Comparison of ENCODE assay signal across 29 cellular contexts in genomic region chr3:183300996-183301562, GRCh38. TPM values are rescaled to one million over a fixed set of nuclear protein-coding genes. Genes with fewer than 3 reads are reported as not detected.
DNase-seq lines count a peak whose midpoint lies in the region; ATAC-seq and TF ChIP-seq lines count a peak whose summit lies in the region.
"Had no signal": no experiment of that assay in that cellular context is flagged by ENCODE, and none has a peak within 500 bp of the region (broad histone marks: within the 10 kb centered on the region; RNA-seq: fewer than 3 reads in every experiment).

No MANE protein-coding gene starts in this region.

- 73 to 88% methylated on average over 2 to 6 of the region's 6 CpGs for WGBS in transverse colon (ENCODE audit: low coverage in 1 of 2), 2 donors

- peaks cover 22% of the 10 kb centered on the region for H3K36me3 Mint-ChIP-seq in activated naive CD8-positive, alpha-beta T cell treated with anti-CD3 and anti-CD28 coated beads, Interleukin-2, amount 10 ng/mL, durations not matched to agents 7 days and 5 days
- H3K36me3 Mint-ChIP-seq in activated naive CD8-positive, alpha-beta T cell treated with anti-CD3 and anti-CD28 coated beads for 36 hours: peaks cover 12% of the 10 kb centered on the region

- H3K36me3 ChIP-seq in RWPE2 (ENCODE audit: low read depth) (peaks cover 9% of the 10 kb centered on the region; the same call in 1 of the 2 replicates), right atrium auricular region (no peaks in the 10 kb centered on the region), left ventricle myocardium inferior (no peaks in the 10 kb centered on the region), transverse colon (no peaks in the 10 kb centered on the region)
- H3K36me3 ChIP-seq: lower lobe of right lung, tibial nerve had no signal

- H3K4me3 ChIP-seq in RWPE2 (ENCODE audit: severe bottlenecking) (no peak overlapping the region), foreskin fibroblast (ENCODE audit: low read depth in 1 of 2, low read length in 2 of 2) (no peak overlapping the region), right atrium auricular region (no peak overlapping the region), left ventricle myocardium inferior (no peak overlapping the region), transverse colon (no peak overlapping the region)
- H3K4me3 ChIP-seq: coronary artery, GM12878, lower lobe of right lung, mucosa of descending colon, tibial nerve had no signal

- H3K27me3 ChIP-seq in RWPE2 (ENCODE audit: insufficient read depth, poor library complexity, severe bottlenecking): no peaks in the 10 kb centered on the region
- H3K27me3 ChIP-seq in right atrium auricular region: no peaks in the 10 kb centered on the region
- no peaks in the 10 kb centered on the region for H3K27me3 ChIP-seq in left ventricle myocardium inferior (ENCODE audit: low read depth)
- H3K27me3 ChIP-seq in transverse colon: no peaks in the 10 kb centered on the region
- H3K27me3 ChIP-seq: tibial nerve had no signal

- no peak for DNase-seq in activated naive CD8-positive, alpha-beta T cell treated with anti-CD3 and anti-CD28 coated beads, Interleukin-2, amount 10 ng/mL, durations not matched to agents 7 days and 5 days
- DNase-seq in activated naive CD8-positive, alpha-beta T cell treated with anti-CD3 and anti-CD28 coated beads for 36 hours: no peak
- no peak for DNase-seq in RWPE2 (ENCODE audit: low spot score)
- peak; percentile 65 to 83 for DNase-seq in foreskin fibroblast
- DNase-seq in right atrium auricular region (ENCODE audit: low spot score): no peak
- DNase-seq in left ventricle myocardium inferior: no peak
- DNase-seq in transverse colon: no peak
- DNase-seq: activated CD4-positive, alpha-beta T cell treated with anti-CD3 and anti-CD28 coated beads, Interleukin-2, amount 50 U/mL, for 4 hours; activated effector memory CD4-positive, alpha-beta T cell treated with anti-CD3 and anti-CD28 coated beads, Interleukin-2, amount 50 U/mL, for 16 hours; activated naive CD8-positive, alpha-beta T cell treated with anti-CD3 and anti-CD28 coated beads, Interleukin-2, amount 50 U/mL, for 24 hours; COR-L47; DMS79; effector memory CD8-positive, alpha-beta T cell; lower lobe of right lung; mucosa of descending colon; NCI-H1092 treated with DMSO at 0.1 percent for 48 hours; NCI-H187 treated with DMSO at 0.1 percent for 48 hours; NCI-H2227 treated with DMSO at 0.1 percent for 48 hours; NCI-H748 treated with DMSO at 0.1 percent for 48 hours; stimulated activated naive CD8-positive, alpha-beta T cell treated with anti-CD3 and anti-CD28 coated beads, Interleukin-15, amount 100 ng/mL, for 72 hours; T-helper 9 cell had no signal

- TF ChIP-seq POLR2A in transverse colon (IDR thresholded peaks at IDR 0.05): no peak

- H3K27me3 Mint-ChIP-seq in activated naive CD8-positive, alpha-beta T cell treated with anti-CD3 and anti-CD28 coated beads, Interleukin-2, amount 10 ng/mL, durations not matched to agents 7 days and 5 days: no peaks in the 10 kb centered on the region
- no peaks in the 10 kb centered on the region for H3K27me3 Mint-ChIP-seq in activated naive CD8-positive, alpha-beta T cell treated with anti-CD3 and anti-CD28 coated beads for 36 hours
- H3K27me3 Mint-ChIP-seq: activated naive CD8-positive, alpha-beta T cell treated with anti-CD3 and anti-CD28 coated beads, Interleukin-2, amount 50 U/mL, for 24 hours; effector memory CD8-positive, alpha-beta T cell had no signal

- H3K9me3 ChIP-seq in RWPE2 (ENCODE audit: severe bottlenecking) (no peaks in the 10 kb centered on the region), right atrium auricular region (no peaks in the 10 kb centered on the region), left ventricle myocardium inferior (replicated peaks) (no peaks in the 10 kb centered on the region), transverse colon (no peaks in the 10 kb centered on the region)
- H3K9me3 ChIP-seq: lower lobe of right lung, mucosa of descending colon, tibial nerve had no signal

- TF ChIP-seq EP300 in transverse colon (IDR thresholded peaks at IDR 0.05; ENCODE audit: low read depth): no peak

- no peak for ATAC-seq in activated naive CD8-positive, alpha-beta T cell treated with anti-CD3 and anti-CD28 coated beads, Interleukin-2, amount 10 ng/mL, durations not matched to agents 7 days and 5 days (ENCODE audit: low read depth)
- ATAC-seq in RWPE2 (ENCODE audit: low read depth): peak; percentile 37; the same call in 2 of the 3 replicates
- no peak for ATAC-seq in HG03354 (IDR thresholded peaks at IDR 0.05; ENCODE audit: poor library complexity, severe bottlenecking, unreplicated experiment)
- ATAC-seq: activated naive CD8-positive, alpha-beta T cell treated with anti-CD3 and anti-CD28 coated beads, Interleukin-2, amount 50 U/mL, for 24 hours; effector memory CD8-positive, alpha-beta T cell; GM12878; HCT116; lower lobe of right lung; mucosa of descending colon; Right ventricle myocardium inferior; sciatic nerve had no signal

- peak overlapping the region; percentile 1 for H3K27ac Mint-ChIP-seq in activated naive CD8-positive, alpha-beta T cell treated with anti-CD3 and anti-CD28 coated beads, Interleukin-2, amount 10 ng/mL, durations not matched to agents 7 days and 5 days
- H3K27ac Mint-ChIP-seq in activated naive CD8-positive, alpha-beta T cell treated with anti-CD3 and anti-CD28 coated beads for 36 hours: no peak overlapping the region
- H3K27ac Mint-ChIP-seq: activated naive CD8-positive, alpha-beta T cell treated with anti-CD3 and anti-CD28 coated beads, Interleukin-2, amount 50 U/mL, for 24 hours; stimulated activated naive CD8-positive, alpha-beta T cell treated with anti-CD3 and anti-CD28 coated beads, Interleukin-15, amount 100 ng/mL, for 72 hours had no signal

- no peak for TF ChIP-seq CTCF in RWPE2 (IDR thresholded peaks at IDR 0.05; ENCODE audit: poor library complexity, severe bottlenecking)
- TF ChIP-seq CTCF in foreskin fibroblast (IDR thresholded peaks at IDR 0.05; ENCODE audit: low read depth, low read length): no peak
- TF ChIP-seq CTCF in right atrium auricular region (IDR thresholded peaks at IDR 0.05): no peak
- no peak for TF ChIP-seq CTCF in left ventricle myocardium inferior (IDR thresholded peaks at IDR 0.05; ENCODE audit: borderline replicate concordance)
- TF ChIP-seq CTCF in transverse colon (IDR thresholded peaks at IDR 0.05): no peak

- peaks cover 23% of the 10 kb centered on the region for H3K4me1 Mint-ChIP-seq in activated naive CD8-positive, alpha-beta T cell treated with anti-CD3 and anti-CD28 coated beads, Interleukin-2, amount 10 ng/mL, durations not matched to agents 7 days and 5 days
- H3K4me1 Mint-ChIP-seq in activated naive CD8-positive, alpha-beta T cell treated with anti-CD3 and anti-CD28 coated beads for 36 hours: peaks cover 7% of the 10 kb centered on the region

- intact Hi-C loops in left ventricle myocardium inferior (cut with micrococcal nuclease): no loop called here
- intact Hi-C loops in transverse colon (cut with DNase I; ENCODE audit: low total_unique reads): no loop called here

- no peak overlapping the region for H3K27ac ChIP-seq in RWPE2 (ENCODE audit: poor library complexity, severe bottlenecking)
- no peak overlapping the region for H3K27ac ChIP-seq in right atrium auricular region
- no peak overlapping the region for H3K27ac ChIP-seq in left ventricle myocardium inferior (replicated peaks)
- no peak overlapping the region for H3K27ac ChIP-seq in transverse colon
- H3K27ac ChIP-seq: coronary artery, HL-60, lower lobe of right lung, tibial nerve had no signal

- in situ Hi-C loops in transverse colon (cut with MboI; ENCODE audit: low pct_ligation_motif_present in 1 of 4, low pct_unique_long_range_greater_than_20kb in 1 of 4, low sequenced_read_pairs in 3 of 4): no loop called here

- no peaks in the 10 kb centered on the region for H3K9me3 Mint-ChIP-seq in activated naive CD8-positive, alpha-beta T cell treated with anti-CD3 and anti-CD28 coated beads, Interleukin-2, amount 10 ng/mL, durations not matched to agents 7 days and 5 days
- H3K9me3 Mint-ChIP-seq in activated naive CD8-positive, alpha-beta T cell treated with anti-CD3 and anti-CD28 coated beads for 36 hours: no peaks in the 10 kb centered on the region
- H3K9me3 Mint-ChIP-seq: activated naive CD8-positive, alpha-beta T cell treated with anti-CD3 and anti-CD28 coated beads, Interleukin-2, amount 50 U/mL, for 24 hours; effector memory CD8-positive, alpha-beta T cell; stimulated activated naive CD8-positive, alpha-beta T cell treated with anti-CD3 and anti-CD28 coated beads, Interleukin-15, amount 100 ng/mL, for 72 hours had no signal

- peaks cover 21% of the 10 kb centered on the region for H3K4me1 ChIP-seq in RWPE2 (ENCODE audit: insufficient read depth, poor library complexity, severe bottlenecking)
- peaks cover 0 to 4% of the 10 kb centered on the region in 2 donors for H3K4me1 ChIP-seq in right atrium auricular region
- H3K4me1 ChIP-seq in left ventricle myocardium inferior: peaks cover 13% of the 10 kb centered on the region
- peaks cover 0 to 14% (median under 1%) of the 10 kb centered on the region in 4 donors for H3K4me1 ChIP-seq in transverse colon

- POLR2A ChIA-PET in activated naive CD8-positive, alpha-beta T cell treated with anti-CD3 and anti-CD28 coated beads, Interleukin-2, amount 10 ng/mL, durations not matched to agents 7 days and 5 days (lab: Charles Lee): interaction anchor here (0.8 kb wide), 1 partner anchor 26 kb away, joined by 3 read pairs; no protein-coding TSS in a partner anchor

- no peak overlapping the region for H3K4me3 Mint-ChIP-seq in activated naive CD8-positive, alpha-beta T cell treated with anti-CD3 and anti-CD28 coated beads, Interleukin-2, amount 10 ng/mL, durations not matched to agents 7 days and 5 days
- no peak overlapping the region for H3K4me3 Mint-ChIP-seq in activated naive CD8-positive, alpha-beta T cell treated with anti-CD3 and anti-CD28 coated beads for 36 hours
- H3K4me3 Mint-ChIP-seq: activated naive CD8-positive, alpha-beta T cell treated with anti-CD3 and anti-CD28 coated beads, Interleukin-2, amount 50 U/mL, for 24 hours; effector memory CD8-positive, alpha-beta T cell; stimulated activated naive CD8-positive, alpha-beta T cell treated with anti-CD3 and anti-CD28 coated beads, Interleukin-15, amount 100 ng/mL, for 72 hours had no signal

RNA-seq across cellular contexts. Expression of gene B3GNT5, which starts 48.0 kb away (rescaled TPM):
- under 1 TPM; 0.61 to 0.79 TPM for total RNA-seq in activated naive CD8-positive, alpha-beta T cell treated with anti-CD3 and anti-CD28 coated beads, Interleukin-2, amount 10 ng/mL, durations not matched to agents 7 days and 5 days
- total RNA-seq in activated naive CD8-positive, alpha-beta T cell treated with anti-CD3 and anti-CD28 coated beads for 36 hours: 10 to 100 TPM; 11.3 to 13.3 TPM
- 1 to 10 TPM; 1.7 to 2.0 TPM for total RNA-seq in right atrium auricular region
- total RNA-seq in left ventricle myocardium inferior: 2.1 TPM
- total RNA-seq in transverse colon: 10 to 100 TPM in 3 of 4 donors, 1 to 10 TPM in 1; 6.0 to 46.3 (median 39.9) TPM

Comparison
In these comparisons a context has a peak if more than half of its experiments do, and no peak if none do; other contexts are left out.
1. DNase-seq: peak in foreskin fibroblast (2 of 2); none in activated naive CD8-positive, alpha-beta T cell treated with anti-CD3 and anti-CD28 coated beads, Interleukin-2, amount 10 ng/mL, durations not matched to agents 7 days and 5 days (single experiment), activated naive CD8-positive, alpha-beta T cell treated with anti-CD3 and anti-CD28 coated beads for 36 hours (single experiment), RWPE2 (single experiment), right atrium auricular region (single experiment), left ventricle myocardium inferior (single experiment) and transverse colon (single experiment).